8 cellular contexts compared by ENCODE assay signal in genomic region chr6:85643530-85644373, GRCh38. TPM values are rescaled to one million over a fixed set of nuclear protein-coding genes. Genes with fewer than 3 reads are reported as not detected.
A peak's percentile ranks its signal among the peaks of the same experiment; 100 is the strongest.
DNase-seq lines count a peak whose midpoint lies in the region; FAIRE-seq and TF ChIP-seq lines count a peak whose summit lies in the region.

No MANE protein-coding gene starts in this region.

- FAIRE-seq in RCC 7860 (lab: Jason Lieb, UNC), result peak; percentile 63

- peak overlapping the region; percentile 97 for H3K27ac Mint-ChIP-seq in neural crest cell (ENCODE audit: unreplicated experiment)

- H3K9ac ChIP-seq in GM23248 (peak overlapping the region; percentile 100), stomach smooth muscle (ENCODE audit: low read length in 2 of 2) (peak overlapping the region; percentile 93 to 98)

- H3K36me3 ChIP-seq in GM23248 (ENCODE audit: low read depth) (peaks cover 19% of the 10 kb centered on the region), KOPT-K1 (ENCODE audit: insufficient read depth, low read length) (peaks cover 30% of the 10 kb centered on the region), stomach smooth muscle (ENCODE audit: control insufficient read depth in 2 of 2, insufficient read depth in 2 of 2, low read length in 2 of 2) (peaks cover 2 to 7% of the 10 kb centered on the region in 2 donors)

- peak; percentile 95 for DNase-seq in Daoy (ENCODE audit: low read depth)
- DNase-seq in GM23248, result peak; percentile 97
- peak; percentile 83 for DNase-seq in RCC 7860 (ENCODE audit: low spot score)
- DNase-seq in activated effector memory CD4-positive, alpha-beta T cell treated with anti-CD3 and anti-CD28 coated beads, Interleukin-2, amount 50 U/mL, for 16 hours, result peak; percentile 91
- peak; percentile 94 to 97 for DNase-seq in foreskin fibroblast
- peak; percentile 82 for DNase-seq in neural crest cell (ENCODE audit: low read depth, low spot score)

- peaks cover 21% of the 10 kb centered on the region for H3F3A ChIP-seq in GM23248 (ENCODE audit: insufficient read depth)

- no peak for TF ChIP-seq CTCF in foreskin fibroblast (IDR thresholded peaks at IDR 0.05; ENCODE audit: low read depth, low read length)
- no peak for TF ChIP-seq CTCF in neural crest cell (conservative IDR thresholded peaks at IDR 0.05)

- H3K4me1 ChIP-seq in GM23248 (ENCODE audit: insufficient read depth) (peaks cover 35% of the 10 kb centered on the region), stomach smooth muscle (ENCODE audit: control insufficient read depth, insufficient read depth, low read length) (peaks cover 7% of the 10 kb centered on the region)

- H3K4me2 ChIP-seq in GM23248 (ENCODE audit: unreplicated experiment), result peak overlapping the region; percentile 91

- no peaks in the 10 kb centered on the region for H3K27me3 ChIP-seq in GM23248 (replicated peaks; ENCODE audit: insufficient read depth)
- no peaks in the 10 kb centered on the region for H3K27me3 ChIP-seq in stomach smooth muscle (ENCODE audit: control insufficient read depth in 1 of 2, insufficient read depth in 2 of 2, low read length in 2 of 2)

- peaks cover 40% of the 10 kb centered on the region for H3K79me2 ChIP-seq in GM23248 (ENCODE audit: insufficient read depth)

- H3K9me2 ChIP-seq in GM23248 (ENCODE audit: insufficient read depth), result no peaks in the 10 kb centered on the region

- H2AFZ ChIP-seq in GM23248, result peak overlapping the region; percentile 80

- H3K4me1 Mint-ChIP-seq in neural crest cell, result peaks cover 44% of the 10 kb centered on the region

- H3K27ac ChIP-seq in GM23248 (peak overlapping the region; percentile 97), KOPT-K1 (ENCODE audit: low read depth, low read length, poor library complexity, severe bottlenecking) (peak overlapping the region; percentile 93), stomach smooth muscle (ENCODE audit: low read length) (peak overlapping the region; percentile 97)

- 1% methylated on average over 33 to 52 of the region's 76 CpGs for WGBS in GM23248 (ENCODE audit: low coverage in 1 of 2, low lambda C conversion rate in 2 of 2, missing lambda C conversion rate in 2 of 2), 2 experiments

- peaks cover 4% of the 10 kb centered on the region for H3K9me3 Mint-ChIP-seq in neural crest cell

- H3K36me3 Mint-ChIP-seq in neural crest cell (ENCODE audit: low read depth), result peaks cover 30% of the 10 kb centered on the region

- in situ Hi-C loops in GM23248 (cut with MboI), result no loop called here

- H3K4me3 ChIP-seq in GM23248, result peak overlapping the region; percentile 74
- peak overlapping the region; percentile 58 to 61 for H3K4me3 ChIP-seq in foreskin fibroblast (ENCODE audit: low read depth in 1 of 2, low read length in 2 of 2)
- H3K4me3 ChIP-seq in stomach smooth muscle (ENCODE audit: low read length in 2 of 2), result peak overlapping the region; percentile 81 to 82

- H3K4me3 Mint-ChIP-seq in neural crest cell, result peak overlapping the region; percentile 94

- no peaks in the 10 kb centered on the region for H3K27me3 Mint-ChIP-seq in neural crest cell (ENCODE audit: low read depth)

- H3K9me3 ChIP-seq in GM23248 (ENCODE audit: low read depth), result no peaks in the 10 kb centered on the region
- no peaks in the 10 kb centered on the region for H3K9me3 ChIP-seq in KOPT-K1 (ENCODE audit: insufficient read depth, low read length, poor library complexity, severe bottlenecking)
- H3K9me3 ChIP-seq in stomach smooth muscle (ENCODE audit: control insufficient read depth in 2 of 2, low read length in 2 of 2), result no peaks in the 10 kb centered on the region

- peaks cover 25% of the 10 kb centered on the region for H4K20me1 ChIP-seq in GM23248 (ENCODE audit: insufficient read depth)

RNA-seq across cellular contexts. Expression of gene SYNCRIP, which starts 1.1 kb away (rescaled TPM):
- total RNA-seq in Daoy (2014; rRNA removed; shearing (Covaris generic)), result 130 and 153 TPM in 2 replicates
- total RNA-seq in GM23248 (2014; rRNA removed; shearing (Covaris generic)), result 77.9 and 99.0 TPM in 2 replicates
- polyA plus RNA-seq in GM23248 (2016; fragmentation: Nextera tagmentation; extraction: Ambion mirVana), result 138 and 150 TPM in 2 replicates
- total RNA-seq in neural crest cell, result 144 and 146 TPM in 2 replicates

RNA-seq across cellular contexts. Expression of gene SNX14, which starts 50.1 kb away (rescaled TPM):
- total RNA-seq in Daoy (2014; rRNA removed; shearing (Covaris generic)), result 117 and 134 TPM in 2 replicates
- 70.1 and 72.4 TPM in 2 replicates for total RNA-seq in GM23248 (2014; rRNA removed; shearing (Covaris generic))
- polyA plus RNA-seq in GM23248 (2016; fragmentation: Nextera tagmentation; extraction: Ambion mirVana), result 68.3 and 70.6 TPM in 2 replicates
- total RNA-seq in neural crest cell, result 54.1 and 56.4 TPM in 2 replicates

Comparison
In these comparisons a context has a peak if more than half of its experiments do, and no peak if none do; other contexts are left out.
1. Peak in every context shown above with its lines: DNase-seq, H3K4me3 ChIP-seq and H3K27ac ChIP-seq.